20 cellular contexts compared by ENCODE assay signal in genomic region chr2:234331966-234332365, GRCh38.
"Had no signal": no experiment of that assay in that cellular context is flagged by ENCODE, and none has a peak within 500 bp of the region (broad histone marks: within the 10 kb centered on the region; RNA-seq: fewer than 3 reads in every experiment).

No MANE protein-coding gene starts in this region.

- ATAC-seq: left colon, left ventricle myocardium superior had no signal

- DNase-seq: caudate nucleus; cortex of kidney; effector memory CD4-positive, alpha-beta T cell; esophagus squamous epithelium; foreskin fibroblast; kidney; left colon; left ventricle myocardium superior; mesenchymal stem cell; naive B cell; nephron progenitor cell; posterior cingulate gyrus; small intestine; stimulated activated CD4-positive, alpha-beta T cell treated with anti-CD3 and anti-CD28 coated beads, Interleukin-12 subunit alpha, Interleukin-12 subunit beta, amount 100 ng/mL, for 4 hours; stomach; substantia nigra; transverse colon had no signal

- H3K27me3 ChIP-seq: esophagus squamous epithelium, stomach, transverse colon had no signal

- H3K27ac ChIP-seq: epithelial cell of prostate, esophagus squamous epithelium, stomach, thoracic aorta, transverse colon had no signal

- H3K9me3 Mint-ChIP-seq: naive B cell, nephron progenitor cell had no signal

- H3K4me3 ChIP-seq: esophagus squamous epithelium, lung, stomach, thoracic aorta, transverse colon had no signal

- H3K4me3 Mint-ChIP-seq: nephron progenitor cell had no signal

- H3K9me3 ChIP-seq: esophagus squamous epithelium, stomach, thoracic aorta, transverse colon had no signal

- H3K27ac Mint-ChIP-seq: nephron progenitor cell had no signal

- H3K36me3 ChIP-seq: esophagus squamous epithelium, stomach, thoracic aorta, transverse colon had no signal
